ENCODE assay signal across 1 cellular context in the genomic region with DNA sequence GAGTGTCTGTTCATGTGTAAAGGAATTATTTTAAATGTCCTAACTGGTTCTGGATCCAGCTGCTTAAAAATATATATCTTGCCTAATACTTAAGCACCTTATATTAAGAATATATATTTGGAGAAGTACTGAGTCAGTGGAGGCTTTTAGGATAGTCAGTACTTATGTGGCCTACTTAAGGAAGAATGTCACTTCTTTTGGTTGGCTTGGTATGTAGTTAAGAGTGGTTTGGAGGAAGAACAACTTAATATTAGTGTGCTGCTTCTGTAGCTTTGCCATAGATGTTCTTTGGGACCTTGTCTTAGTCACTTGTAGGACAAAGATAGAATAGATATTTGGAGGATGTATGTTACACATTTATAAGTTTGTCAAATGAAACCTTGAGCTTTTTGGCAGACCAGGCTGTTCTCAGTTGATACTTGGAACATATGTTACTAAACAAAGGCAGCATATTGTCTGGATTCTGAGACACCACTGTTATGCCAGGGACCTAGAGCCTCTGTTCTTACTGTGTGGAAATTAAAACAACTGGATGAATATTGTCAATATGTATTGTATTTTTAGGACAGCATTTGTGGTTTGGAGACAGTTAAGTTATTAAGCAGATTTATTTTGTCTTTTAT.
TF ChIP-seq lines count a peak whose summit lies in the region.

No MANE protein-coding gene starts in this region.

TF ChIP-seq in GM23338, 12 proteins besides CTCF, POLR2A, EP300 and RAD21 (continued from another document):
- TF ChIP-seq ZNF462 (CRISPR knock-in tag; IDR thresholded peaks at IDR 0.05) (no peak), ETS1 (IDR thresholded peaks at IDR 0.05) (no peak), STAT1 (IDR thresholded peaks at IDR 0.05; ENCODE audit: unreplicated experiment) (no peak), EZH2 (IDR thresholded peaks at IDR 0.05; ENCODE audit: low read depth, unreplicated experiment) (no peak), ZNF114 (CRISPR knock-in tag; IDR thresholded peaks at IDR 0.05) (no peak), NANOG (IDR thresholded peaks at IDR 0.05; ENCODE audit: borderline replicate concordance) (no peak), POLR2AphosphoS5 (IDR thresholded peaks at IDR 0.05; ENCODE audit: low read depth) (no peak)
